Comparison of ENCODE assay signal across 8 cellular contexts in genomic region chr12:122067966-122068365, GRCh38. TPM values are rescaled to one million over a fixed set of nuclear protein-coding genes. Genes with fewer than 3 reads are reported as not detected.
DNase-seq lines count a peak whose midpoint lies in the region; ATAC-seq, FAIRE-seq and TF ChIP-seq lines count a peak whose summit lies in the region.

No MANE protein-coding gene starts in this region.

- no peak overlapping the region for H3K56ac ChIP-seq in mesendoderm (ENCODE audit: low read length)

- DNase-seq in GM12865 (ENCODE audit: low read depth) (peak; percentile 89), M059J (ENCODE audit: low read depth) (peak; percentile 78), GM12878 (ENCODE audit: low read depth, low spot score) (peak; percentile 56), spleen (peak; percentile 95), mesendoderm (no peak), T1000 (lab: John Stamatoyannopoulos, UW) (no peak), NK-92 (lab: John Stamatoyannopoulos, UW; ENCODE audit: unreplicated experiment) (no peak)

- H3K4me2 ChIP-seq in GM12878 (ENCODE audit: control insufficient read depth, insufficient read depth) (peak overlapping the region; percentile 86), mesendoderm (ENCODE audit: low read length) (no peak overlapping the region)

- TF ChIP-seq POLR2A in GM12878 (IDR thresholded peaks at IDR 0.05; ENCODE audit: low read depth, low read length) (no peak), spleen (IDR thresholded peaks at IDR 0.05) (no peak)

- peak; percentile 75 for FAIRE-seq in GM12878 (lab: Jason Lieb, UNC)

- H3K23ac ChIP-seq in mesendoderm (ENCODE audit: low read length) = no peak overlapping the region

- no peak overlapping the region for H3K4ac ChIP-seq in mesendoderm (ENCODE audit: low read depth, low read length)

- H3K27me3 ChIP-seq in GM12878 (replicated peaks in 1 of 2; ENCODE audit: control insufficient read depth in 2 of 2, insufficient read depth in 2 of 2, low read length in 1 of 2) (no peaks in the 10 kb centered on the region), spleen (replicated peaks in 1 of 7) (no peaks in the 10 kb centered on the region), mesendoderm (ENCODE audit: insufficient read depth, low read length, poor library complexity) (no peaks in the 10 kb centered on the region)

- no TSS peak for BruUV-seq in GM12878 (replicated peaks; lab: Mats Ljungman, UMichigan)

- peak overlapping the region; percentile 22; the same call in 1 of the 2 replicates for H3K9ac ChIP-seq in GM12878 (ENCODE audit: control insufficient read depth, insufficient read depth, low read length)
- H3K9ac ChIP-seq in mesendoderm (ENCODE audit: low read length) = no peak overlapping the region

- WGBS in GM12878 (ENCODE audit: insufficient coverage, insufficient replicate concordance, low lambda C conversion rate, missing lambda C conversion rate) = 1% methylated on average over 13 of the region's 13 CpGs
- WGBS in spleen, 5 donors = 9 to 15% (median 14%) methylated on average over 13 of the region's 13 CpGs
- no CpG with 5 or more reads among the region's 13 CpGs for WGBS in mesendoderm (ENCODE audit: extremely low coverage, insufficient coverage, low lambda C conversion rate)

- CTCF ChIA-PET in GM12878 (lab: Yijun Ruan, JAX) = interaction anchor here (1.1 to 2.5 kb wide), 3 partner anchors 13 to 573 kb away, joined by 3 to 15 read pairs (median 14); no protein-coding TSS in a partner anchor

- peaks cover 15% of the 10 kb centered on the region for H3K4me1 ChIP-seq in GM12878 (ENCODE audit: control insufficient read depth, insufficient read depth, low read length)
- H3K4me1 ChIP-seq in spleen = peaks cover 15 to 62% (median 42%) of the 10 kb centered on the region in 6 donors
- peaks cover 9% of the 10 kb centered on the region for H3K4me1 ChIP-seq in mesendoderm (ENCODE audit: control insufficient read depth, low read depth, low read length)

- no peaks in the 10 kb centered on the region for H3K9me3 ChIP-seq in GM12878 (replicated peaks; ENCODE audit: control insufficient read depth, insufficient read depth, low read length)
- H3K9me3 ChIP-seq in spleen = no peaks in the 10 kb centered on the region

- no peaks in the 10 kb centered on the region for H3K36me3 ChIP-seq in GM12878 (ENCODE audit: control insufficient read depth in 2 of 2, insufficient read depth in 2 of 2, low read length in 1 of 2)
- H3K36me3 ChIP-seq in spleen = no peaks in the 10 kb centered on the region
- H3K36me3 ChIP-seq in mesendoderm (ENCODE audit: control insufficient read depth, insufficient read depth, low read length) = no peaks in the 10 kb centered on the region

- H3K79me2 ChIP-seq in GM12878 (ENCODE audit: control insufficient read depth, insufficient read depth, low read length) (no peaks in the 10 kb centered on the region), mesendoderm (ENCODE audit: control insufficient read depth, insufficient read depth, low read length) (no peaks in the 10 kb centered on the region)

- ATAC-seq in GM21515 (IDR thresholded peaks at IDR 0.05; ENCODE audit: unreplicated experiment) (peak; percentile 87), GM12878 (peak; percentile 84)

- no peaks in the 10 kb centered on the region for H4K20me1 ChIP-seq in GM12878 (ENCODE audit: control insufficient read depth, insufficient read depth)

- in situ Hi-C loops in GM12878 (cut with MboI) = no loop called here

- H2BK120ac ChIP-seq in mesendoderm (ENCODE audit: low read depth, low read length) = no peak overlapping the region

- H2BK5ac ChIP-seq in mesendoderm (ENCODE audit: low read length) = no peak overlapping the region

- H2AK5ac ChIP-seq in mesendoderm (ENCODE audit: low read length) = no peak overlapping the region

- no peak overlapping the region for H3K18ac ChIP-seq in mesendoderm (ENCODE audit: low read length)

- H4K5ac ChIP-seq in mesendoderm (ENCODE audit: low read length) = no peak overlapping the region

- 0 out of 2 replicates have a peak, but pooled peaks have one; percentile 7 for TF ChIP-seq RAD21 in GM12878 (IDR thresholded peaks at IDR 0.05; ENCODE audit: insufficient read depth, low read depth, low read length)

- POLR2A ChIA-PET in GM12878 (lab: Charles Lee) = interaction anchor here (0.6 to 2.5 kb wide), 3 partner anchors 10 to 199 kb away, joined by 4 to 14 read pairs (median 13); partner anchors contain the start of gene MLXIP

- H2BK15ac ChIP-seq in mesendoderm (replicated peaks; ENCODE audit: low read depth) = no peak overlapping the region

- H3K79me1 ChIP-seq in mesendoderm (ENCODE audit: low read length) = no peaks in the 10 kb centered on the region

- H2AFZ ChIP-seq in GM12878 (ENCODE audit: control insufficient read depth, low read depth, low read length) = peak overlapping the region; percentile 19; the same call in 1 of the 2 replicates

- RAD21 ChIA-PET in GM12878 (lab: Charles Lee; ENCODE audit: unreplicated experiment) = interaction anchor here (0.8 to 3.4 kb wide), 5 partner anchors 12 to 149 kb away, joined by 3 to 10 read pairs (median 4); partner anchors contain the start of genes CFAP251 and LRRC43

- SMC1A ChIA-PET in GM12878 (lab: Charles Lee; ENCODE audit: uncharacterized antibody, unreplicated experiment) = interaction anchor here (0.7 to 2.4 kb wide), 4 partner anchors 13 to 178 kb away, joined by 3 to 15 read pairs (median 3); no protein-coding TSS in a partner anchor

- peak in 1 of 2 experiments; percentile 62; a peak in 2 of 4 replicates for TF ChIP-seq EP300 in GM12878 (IDR thresholded peaks at IDR 0.05; ENCODE audit: borderline replicate concordance in 1 of 2, control insufficient read depth in 1 of 2, low read depth in 2 of 2, low read length in 2 of 2)

- H4K8ac ChIP-seq in mesendoderm (ENCODE audit: low read depth, low read length) = no peak overlapping the region

- H3K4me3 ChIP-seq in GM12865 (ENCODE audit: low read depth, low read length) (no peak overlapping the region), GM12878 (peak overlapping the region; percentile 48; the same call in 1 of the 2 replicates), spleen (peak overlapping the region in 1 of 8 donors; percentile 36), mesendoderm (ENCODE audit: low read length) (no peak overlapping the region)

- intact Hi-C loops in GM12878 (cut with micrococcal nuclease; ENCODE audit: unreplicated experiment) (loop anchor here (1.0 kb wide), 1 partner anchor 10 kb away; the partner anchor contains the start of gene MLXIP), spleen (cut with DNase I; ENCODE audit: low total_unique reads) (no loop called here)

- H3K27ac ChIP-seq in GM12878 (ENCODE audit: control insufficient read depth, insufficient read depth) (0 out of 2 replicates have a peak overlapping the region, but pooled peaks have one; percentile 9), spleen (peak overlapping the region in 5 of 8 donors; percentile 44 to 74 (median 55)), mesendoderm (ENCODE audit: low read depth, low read length) (no peak overlapping the region)

- TF ChIP-seq CTCF in GM12865 (IDR thresholded peaks at IDR 0.05; ENCODE audit: insufficient read depth, low read depth, low read length, missing control alignments) (no peak), GM12878 (IDR thresholded peaks at IDR 0.05 in 2 of 3, conservative IDR thresholded peaks at IDR 0.05 in 1 of 3; ENCODE audit: control insufficient read depth in 2 of 3, extremely low read depth in 1 of 3, insufficient read depth in 1 of 3, low read depth in 3 of 3, low read length in 3 of 3) (no peak; a peak in 1 of 6 replicates), spleen (IDR thresholded peaks at IDR 0.05 in 8 of 11, conservative IDR thresholded peaks at IDR 0.05 in 3 of 11) (no peak)

RNA-seq across cellular contexts. Expression of gene MLXIP, which starts 10.6 kb away (rescaled TPM):
- total RNA-seq in M059J (2014; rRNA removed; shearing (Covaris generic)) = 3.2 and 7.7 TPM in 2 replicates
- total RNA-seq in GM12878 (2013; cell fraction: nucleolus; rRNA removed) = 28.2 and 30.8 TPM in 2 replicates
- 5.4 and 7.9 TPM in 2 replicates for total RNA-seq in GM12878 (2014; rRNA removed)
- 8.9 and 9.7 TPM in 2 replicates for total RNA-seq in GM12878 (2014; rRNA removed; fragmentation: Illumina TruSeq; extraction: Trizol)
- total RNA-seq in GM12878 (2021) = 23.7 and 24.9 TPM in 2 replicates
- 3.2 TPM for polyA plus RNA-seq in GM12878 (2011; ENCODE audit: low read depth)
- polyA plus RNA-seq in GM12878 (2011; rRNA removed) = 1.0 and 1.9 TPM in 2 replicates
- 1.7 and 2.1 TPM in 2 replicates for polyA plus RNA-seq in GM12878 (2011; cell fraction: cytosol; rRNA removed)
- polyA plus RNA-seq in GM12878 (2011; cell fraction: nucleus; rRNA removed) = 9.5 and 15.5 TPM in 2 replicates
- polyA plus RNA-seq in GM12878 (2012) = 6.3 and 7.2 TPM in 2 replicates
- polyA plus RNA-seq in GM12878 (2014; fragmentation: Illumina TruSeq; extraction: Trizol) = 7.5 and 12.1 TPM in 2 replicates
- polyA plus RNA-seq in GM12878 (2014; fragmentation: Nextera tagmentation; extraction: Ambion mirVana) = 1 to 10 TPM; 1.1 to 1.2 TPM
- 12.5 and 15.1 TPM in 2 replicates for polyA plus RNA-seq in GM12878 (2014; rRNA removed)
- 1 to 10 TPM; 4.7 to 6.2 TPM for polyA plus RNA-seq in GM12878 (2016; fragmentation: Nextera tagmentation; extraction: Ambion mirVana)
- polyA minus RNA-seq in GM12878 (2011; rRNA and poly(A)+ RNA removed) = 3.4 and 4.9 TPM in 2 replicates
- polyA minus RNA-seq in GM12878 (2011; cell fraction: cytosol; rRNA and poly(A)+ RNA removed) = 4.1 and 5.2 TPM in 2 replicates
- 7.6 and 8.1 TPM in 2 replicates for polyA minus RNA-seq in GM12878 (2011; cell fraction: nucleus; rRNA and poly(A)+ RNA removed)
- 10 to 100 TPM; 56.1 to 97.1 (median 79.7) TPM for total RNA-seq in spleen
- polyA plus RNA-seq in spleen = 10 to 100 TPM in 2 of 3 donors, 1 to 10 TPM in 1; 7.8 to 28.3 (median 11.5) TPM
- polyA plus RNA-seq in mesendoderm (2013, experiment 1 of 2) = 48.2 TPM
- 49.6 TPM for polyA plus RNA-seq in mesendoderm (2013, experiment 2 of 2)

RNA-seq across cellular contexts. Expression of gene BCL7A, which starts 46.3 kb away (rescaled TPM):
- total RNA-seq in M059J (2014; rRNA removed; shearing (Covaris generic)) = 3.9 and 4.0 TPM in 2 replicates
- 11.6 and 13.4 TPM in 2 replicates for total RNA-seq in GM12878 (2013; cell fraction: nucleolus; rRNA removed)
- total RNA-seq in GM12878 (2014; rRNA removed) = 12.4 and 14.1 TPM in 2 replicates
- total RNA-seq in GM12878 (2014; rRNA removed; fragmentation: Illumina TruSeq; extraction: Trizol) = 8.8 and 9.6 TPM in 2 replicates
- 13.8 and 17.2 TPM in 2 replicates for total RNA-seq in GM12878 (2021)
- polyA plus RNA-seq in GM12878 (2011; ENCODE audit: low read depth) = 2.3 TPM
- polyA plus RNA-seq in GM12878 (2011; rRNA removed) = 1.3 TPM in 2 replicates
- 1.9 and 2.0 TPM in 2 replicates for polyA plus RNA-seq in GM12878 (2011; cell fraction: cytosol; rRNA removed)
- polyA plus RNA-seq in GM12878 (2011; cell fraction: nucleus; rRNA removed) = 2.1 and 2.7 TPM in 2 replicates
- 5.7 and 6.4 TPM in 2 replicates for polyA plus RNA-seq in GM12878 (2012)
- polyA plus RNA-seq in GM12878 (2014; fragmentation: Illumina TruSeq; extraction: Trizol) = 9.4 and 11.8 TPM in 2 replicates
- polyA plus RNA-seq in GM12878 (2014; fragmentation: Nextera tagmentation; extraction: Ambion mirVana) = under 1 TPM; 0.37 to 0.69 TPM
- polyA plus RNA-seq in GM12878 (2014; rRNA removed) = 13.7 and 14.6 TPM in 2 replicates
- 10 to 100 TPM; 11.6 to 11.9 TPM for polyA plus RNA-seq in GM12878 (2016; fragmentation: Nextera tagmentation; extraction: Ambion mirVana)
- polyA minus RNA-seq in GM12878 (2011; rRNA and poly(A)+ RNA removed) = 0.59 and 1.3 TPM in 2 replicates
- polyA minus RNA-seq in GM12878 (2011; cell fraction: cytosol; rRNA and poly(A)+ RNA removed) = 0.40 and 1.1 TPM in 2 replicates
- polyA minus RNA-seq in GM12878 (2011; cell fraction: nucleus; rRNA and poly(A)+ RNA removed) = 0.60 and 0.67 TPM in 2 replicates
- 10 to 100 TPM in 1 of 7 donors, 1 to 10 TPM in 6; 4.2 to 10.1 (median 8.1) TPM for total RNA-seq in spleen
- 1 to 10 TPM; 2.5 to 4.8 (median 3.8) TPM for polyA plus RNA-seq in spleen
- 5.7 TPM for polyA plus RNA-seq in mesendoderm (2013, experiment 1 of 2)
- 6.0 TPM for polyA plus RNA-seq in mesendoderm (2013, experiment 2 of 2)

Comparison
In these comparisons a context has a peak if more than half of its experiments do, and no peak if none do; other contexts are left out.
1. DNase-seq: peak in GM12865 (single experiment), M059J (single experiment), GM12878 (single experiment) and spleen (single experiment); none in mesendoderm (single experiment), T1000 (single experiment) and NK-92 (single experiment).